ENCODE assay signal across 9 cellular contexts in genomic region chr1:150561830-150562367, GRCh38. TPM values are rescaled to one million over a fixed set of nuclear protein-coding genes. Genes with fewer than 3 reads are reported as not detected.
A peak's percentile ranks its signal among the peaks of the same experiment; 100 is the strongest.
DNase-seq lines count a peak whose midpoint lies in the region; ATAC-seq and TF ChIP-seq lines count a peak whose summit lies in the region.
"Had no signal": no experiment of that assay in that cellular context is flagged by ENCODE, and none has a peak within 500 bp of the region (broad histone marks: within the 10 kb centered on the region; RNA-seq: fewer than 3 reads in every experiment).

No MANE protein-coding gene starts in this region.

- no peaks in the 10 kb centered on the region for H3K27me3 Mint-ChIP-seq in activated T-helper 2 cell treated with anti-CD3 and anti-CD28 coated beads, Interferon-gamma antibody, Interleukin-2, Interleukin-4, amounts not matched to agents 10 μg/mL and 5 μg/mL and 100 μg/mL, durations not matched to agents 14 hours and 24 hours and 36 hours (ENCODE audit: low read depth)
- no peaks in the 10 kb centered on the region for H3K27me3 Mint-ChIP-seq in natural killer cell (ENCODE audit: low read depth in 2 of 2)

- peaks cover 25% of the 10 kb centered on the region for H3K79me2 ChIP-seq in fibroblast of lung (ENCODE audit: control insufficient read depth, insufficient read depth, low read length)

- H3K27ac ChIP-seq in BLaER1 (peak overlapping the region; percentile 89), Peyer's patch (peak overlapping the region; percentile 97 to 100 (median 98)), fibroblast of lung (ENCODE audit: insufficient read depth, low read length) (peak overlapping the region; percentile 100)

- H3K4me3 ChIP-seq in BLaER1: peak overlapping the region; percentile 70
- H3K4me3 ChIP-seq in Peyer's patch: peak overlapping the region; percentile 43 to 60 (median 56)
- peak overlapping the region; percentile 28 to 66 (median 56) for H3K4me3 ChIP-seq in fibroblast of lung (replicated peaks in 1 of 4; ENCODE audit: control extremely low read depth in 1 of 4, insufficient read depth in 1 of 4, low read depth in 3 of 4, low read length in 4 of 4)

- peak; percentile 37 to 70 (median 38) for ATAC-seq in natural killer cell

- H3K9ac ChIP-seq in BLaER1: peak overlapping the region; percentile 86
- H3K9ac ChIP-seq in fibroblast of lung (ENCODE audit: insufficient read depth, low read length): peak overlapping the region; percentile 96

- H3K4me2 ChIP-seq in BLaER1 (peak overlapping the region; percentile 100), fibroblast of lung (ENCODE audit: extremely low read depth, insufficient read depth, low read length) (peak overlapping the region; percentile 97)

- intact Hi-C loops in activated T-helper 2 cell treated with anti-CD3 and anti-CD28 coated beads, Interferon-gamma antibody, Interleukin-2, Interleukin-4, amounts not matched to agents 10 μg/mL and 5 μg/mL and 100 μg/mL, durations not matched to agents 14 hours and 24 hours and 36 hours (cut with micrococcal nuclease): loop anchor here (1.0 to 10.0 kb wide), 9 partner anchors 17 to 677 kb away; partner anchors contain the start of genes CTSS, ENSA, GOLPH3L and MCL1
- intact Hi-C loops in natural killer cell (cut with micrococcal nuclease): loop anchor here (1.0 to 10.0 kb wide), 8 partner anchors 59 to 595 kb away; partner anchors contain the start of genes ANP32E, CTSS, ENSA and GOLPH3L

- H3K27ac Mint-ChIP-seq in activated T-helper 2 cell treated with anti-CD3 and anti-CD28 coated beads, Interferon-gamma antibody, Interleukin-2, Interleukin-4, amounts not matched to agents 10 μg/mL and 5 μg/mL and 100 μg/mL, durations not matched to agents 14 hours and 24 hours and 36 hours: peak overlapping the region; percentile 100
- H3K27ac Mint-ChIP-seq in natural killer cell: peak overlapping the region; percentile 98 to 99

- H3K27me3 ChIP-seq in BLaER1: no peaks in the 10 kb centered on the region
- H3K27me3 ChIP-seq in Peyer's patch: no peaks in the 10 kb centered on the region
- no peaks in the 10 kb centered on the region for H3K27me3 ChIP-seq in fibroblast of lung (ENCODE audit: control insufficient read depth, insufficient read depth, low read length)

- H3K9me3 ChIP-seq in BLaER1 (no peaks in the 10 kb centered on the region), Peyer's patch (no peaks in the 10 kb centered on the region), fibroblast of lung (ENCODE audit: control insufficient read depth, insufficient read depth, low read depth, low read length) (no peaks in the 10 kb centered on the region)

- H2AFZ ChIP-seq in fibroblast of lung (ENCODE audit: low read length): no peak overlapping the region

- TF ChIP-seq CTCF in Peyer's patch (IDR thresholded peaks at IDR 0.05): no peak
- no peak for TF ChIP-seq CTCF in fibroblast of lung (conservative IDR thresholded peaks at IDR 0.05 in 1 of 2, IDR thresholded peaks at IDR 0.05 in 1 of 2; ENCODE audit: low read depth in 1 of 2, low read length in 2 of 2)
- TF ChIP-seq CTCF in natural killer cell (IDR thresholded peaks at IDR 0.05): peak; percentile 10

- peaks cover 43% of the 10 kb centered on the region for H3K4me1 Mint-ChIP-seq in activated T-helper 2 cell treated with anti-CD3 and anti-CD28 coated beads, Interferon-gamma antibody, Interleukin-2, Interleukin-4, amounts not matched to agents 10 μg/mL and 5 μg/mL and 100 μg/mL, durations not matched to agents 14 hours and 24 hours and 36 hours (ENCODE audit: low read depth)
- H3K4me1 Mint-ChIP-seq in natural killer cell: peaks cover 63 to 74% of the 10 kb centered on the region in 2 donors

- H3K36me3 Mint-ChIP-seq in activated T-helper 2 cell treated with anti-CD3 and anti-CD28 coated beads, Interferon-gamma antibody, Interleukin-2, Interleukin-4, amounts not matched to agents 10 μg/mL and 5 μg/mL and 100 μg/mL, durations not matched to agents 14 hours and 24 hours and 36 hours (ENCODE audit: low read depth): peaks cover 3% of the 10 kb centered on the region
- H3K36me3 Mint-ChIP-seq in natural killer cell: no peaks in the 10 kb centered on the region

- H3K9me3 Mint-ChIP-seq in activated T-helper 2 cell treated with anti-CD3 and anti-CD28 coated beads, Interferon-gamma antibody, Interleukin-2, Interleukin-4, amounts not matched to agents 10 μg/mL and 5 μg/mL and 100 μg/mL, durations not matched to agents 14 hours and 24 hours and 36 hours: no peaks in the 10 kb centered on the region
- no peaks in the 10 kb centered on the region for H3K9me3 Mint-ChIP-seq in natural killer cell

- DNase-seq in GM19238 (ENCODE audit: insufficient read length, low spot score) (peak; percentile 69), HUDEP-2 (lab: John Stamatoyannopoulos, UW; ENCODE audit: unreplicated experiment in 76 of 76) (peak in 75 of 76 experiments; percentile 27 to 94 (median 87)), Peyer's patch (peak; percentile 87 to 97 (median 95)), fibroblast of lung (ENCODE audit: low read depth in 2 of 2) (peak; percentile 95 to 97), natural killer cell (peak; percentile 64)
- peak; percentile 86 for DNase-seq in activated T-helper 2 cell treated with anti-CD3 and anti-CD28 coated beads, Interferon-gamma antibody, Interleukin-2, Interleukin-4, amounts not matched to agents 10 μg/mL and 5 μg/mL and 100 μg/mL, durations not matched to agents 14 hours and 24 hours and 36 hours (ENCODE audit: low spot score)
- peak; percentile 71 to 84 (median 80) for DNase-seq in stimulated activated naive CD4-positive, alpha-beta T cell (lab: John Stamatoyannopoulos, UW)

- H4K20me1 ChIP-seq in BLaER1 (peaks cover 44% of the 10 kb centered on the region), fibroblast of lung (ENCODE audit: control insufficient read depth, extremely low read depth, insufficient read depth, low read length) (no peaks in the 10 kb centered on the region)

- peak; percentile 4 to 74 for TF ChIP-seq POLR2A in Peyer's patch (IDR thresholded peaks at IDR 0.05)

- peak overlapping the region; percentile 97 for H3K4me3 Mint-ChIP-seq in activated T-helper 2 cell treated with anti-CD3 and anti-CD28 coated beads, Interferon-gamma antibody, Interleukin-2, Interleukin-4, amounts not matched to agents 10 μg/mL and 5 μg/mL and 100 μg/mL, durations not matched to agents 14 hours and 24 hours and 36 hours (ENCODE audit: low read depth)
- peak overlapping the region; percentile 98 for H3K4me3 Mint-ChIP-seq in natural killer cell

- H3K36me3 ChIP-seq in BLaER1: no peaks in the 10 kb centered on the region
- no peaks in the 10 kb centered on the region for H3K36me3 ChIP-seq in Peyer's patch
- H3K36me3 ChIP-seq in fibroblast of lung (ENCODE audit: control insufficient read depth, insufficient read depth, low read length): peaks cover 6% of the 10 kb centered on the region

- H3K4me1 ChIP-seq in BLaER1: peaks cover 77% of the 10 kb centered on the region
- H3K4me1 ChIP-seq in Peyer's patch: peaks cover 15 to 72% (median 56%) of the 10 kb centered on the region in 4 donors
- H3K4me1 ChIP-seq in fibroblast of lung (ENCODE audit: control insufficient read depth, extremely low read depth, insufficient read depth, low read length): peaks cover 40% of the 10 kb centered on the region

RNA-seq across cellular contexts. Expression of gene ADAMTSL4, which starts 12.7 kb away (rescaled TPM):
- total RNA-seq in Peyer's patch: 10 to 100 TPM in 3 of 4 donors, 1 to 10 TPM in 1; 2.3 to 28.9 (median 15.3) TPM
- 2.7 and 2.9 TPM in 2 replicates for total RNA-seq in activated T-helper 2 cell treated with anti-CD3 and anti-CD28 coated beads, Interferon-gamma antibody, Interleukin-2, Interleukin-4, amounts not matched to agents 10 μg/mL and 5 μg/mL and 100 μg/mL, durations not matched to agents 14 hours and 24 hours and 36 hours
- total RNA-seq in fibroblast of lung: 6.4 and 13.0 TPM in 2 replicates
- 7.3 and 19.8 TPM in 2 replicates for polyA plus RNA-seq in fibroblast of lung
- 12.6 and 25.9 TPM in 2 replicates for polyA plus RNA-seq in fibroblast of lung (2012)
- polyA minus RNA-seq in fibroblast of lung (ENCODE audit: low replicate concordance): 16.6 and 30.2 TPM in 2 replicates
- total RNA-seq in natural killer cell: 1 to 10 TPM; 1.7 to 2.9 (median 2.9) TPM
- total RNA-seq: activated CD8-positive, alpha-beta memory T cell treated with anti-CD3 and anti-CD28 coated beads for 36 hours had no signal

RNA-seq across cellular contexts. Expression of gene MCL1, which starts 17.5 kb away (rescaled TPM):
- total RNA-seq in Peyer's patch (100 to 1,000 TPM; 102 to 154 (median 140) TPM), fibroblast of lung (232 and 233 TPM in 2 replicates), natural killer cell (1,000 to 10,000 TPM in 1 of 3 donors, 100 to 1,000 TPM in 2; 929 to 1,396 (median 938) TPM)
- total RNA-seq in activated T-helper 2 cell treated with anti-CD3 and anti-CD28 coated beads, Interferon-gamma antibody, Interleukin-2, Interleukin-4, amounts not matched to agents 10 μg/mL and 5 μg/mL and 100 μg/mL, durations not matched to agents 14 hours and 24 hours and 36 hours: 217 and 221 TPM in 2 replicates
- 108 and 136 TPM in 2 replicates for polyA plus RNA-seq in fibroblast of lung
- 105 and 138 TPM in 2 replicates for polyA plus RNA-seq in fibroblast of lung (2012)
- polyA minus RNA-seq in fibroblast of lung (ENCODE audit: low replicate concordance): 24.4 and 91.5 TPM in 2 replicates

RNA-seq across cellular contexts. Expression of gene FALEC, which starts 46.3 kb away (rescaled TPM):
- total RNA-seq in Peyer's patch (not detected), fibroblast of lung (0.83 and 1.0 TPM in 2 replicates), natural killer cell (not detected)
- total RNA-seq in activated T-helper 2 cell treated with anti-CD3 and anti-CD28 coated beads, Interferon-gamma antibody, Interleukin-2, Interleukin-4, amounts not matched to agents 10 μg/mL and 5 μg/mL and 100 μg/mL, durations not matched to agents 14 hours and 24 hours and 36 hours: 0.37 and 1.9 TPM in 2 replicates
- polyA plus RNA-seq in fibroblast of lung: 0.15 TPM in 1 of 2 replicates, not detected in the other
- not detected in 2 replicates for polyA plus RNA-seq in fibroblast of lung (2012)
- polyA minus RNA-seq in fibroblast of lung (ENCODE audit: low replicate concordance): not detected in 2 replicates

RNA-seq across cellular contexts. Expression of gene ECM1, which starts 54.0 kb away (rescaled TPM):
- total RNA-seq in Peyer's patch: 10 to 100 TPM in 2 of 4 donors, 1 to 10 TPM in 2; 1.4 to 11.6 (median 9.6) TPM
- 1.6 and 1.8 TPM in 2 replicates for total RNA-seq in activated T-helper 2 cell treated with anti-CD3 and anti-CD28 coated beads, Interferon-gamma antibody, Interleukin-2, Interleukin-4, amounts not matched to agents 10 μg/mL and 5 μg/mL and 100 μg/mL, durations not matched to agents 14 hours and 24 hours and 36 hours
- total RNA-seq in fibroblast of lung: 7.7 and 25.1 TPM in 2 replicates
- 108 and 137 TPM in 2 replicates for polyA plus RNA-seq in fibroblast of lung
- 171 and 192 TPM in 2 replicates for polyA plus RNA-seq in fibroblast of lung (2012)
- polyA minus RNA-seq in fibroblast of lung (ENCODE audit: low replicate concordance): 162 and 245 TPM in 2 replicates
- under 1 TPM in 2 of 3 donors, not detected in 1; 0.42 to 0.43 TPM for total RNA-seq in natural killer cell

Comparison
In these comparisons a context has a peak if more than half of its experiments do, and no peak if none do; other contexts are left out.
1. Peak in every context shown above with its lines: DNase-seq, ATAC-seq, H3K4me3 ChIP-seq and H3K27ac ChIP-seq.